ENCODE assay signal across 28 cellular contexts in the genomic region with DNA sequence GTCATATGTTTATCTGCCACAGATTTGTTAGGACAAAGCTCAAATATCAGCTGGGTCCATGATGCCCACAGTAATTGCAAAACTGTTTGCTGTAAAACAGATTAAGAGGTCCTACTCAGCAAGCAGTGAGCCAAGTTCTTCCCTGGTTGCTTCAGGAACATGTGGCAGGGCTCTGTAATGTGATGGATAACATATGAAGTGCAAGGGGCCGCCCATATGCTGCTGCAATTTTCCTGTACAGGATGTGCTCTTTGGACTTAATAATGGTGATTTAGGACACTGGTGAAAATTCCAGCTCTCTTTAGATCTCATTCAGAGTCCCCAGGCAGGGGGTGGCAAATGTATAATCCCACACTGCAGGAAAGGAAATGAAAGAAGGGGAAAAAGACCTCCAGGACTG.
DNase-seq lines count a peak whose midpoint lies in the region; ATAC-seq and TF ChIP-seq lines count a peak whose summit lies in the region.
"Had no signal": no experiment of that assay in that cellular context is flagged by ENCODE, and none has a peak within 500 bp of the region (broad histone marks: within the 10 kb centered on the region; RNA-seq: fewer than 3 reads in every experiment).

No MANE protein-coding gene starts in this region.

- H3K27ac Mint-ChIP-seq in nephron: peak overlapping the region; percentile 63 to 86 (median 75)
- H3K27ac Mint-ChIP-seq: activated B cell treated with CpG ODN at 0.5 μM for 24 hours; activated naive CD4-positive, alpha-beta T cell treated with anti-CD3 and anti-CD28 coated beads, Interleukin-2, amount 50 U/mL, for 24 hours; stimulated activated memory B cell treated with anti-CD40 and anti-IgM and Interleukin-4, amounts not matched to agents 10 μg/mL and 1 μg/mL and 100 μg/mL, for 72 hours had no signal

- H3K36me3 ChIP-seq in SJCRH30: no peaks in the 10 kb centered on the region
- H3K36me3 ChIP-seq: BLaER1 treated with 17β-estradiol and CSF1 and Interleukin-3, amounts not matched to agents 10 nM and 100 nM; heart right ventricle; ovary; uterus had no signal

- H3K9me3 Mint-ChIP-seq in nephron: peaks cover 4% of the 10 kb centered on the region
- H3K9me3 Mint-ChIP-seq: activated B cell treated with CpG ODN at 0.5 μM for 24 hours; activated naive CD4-positive, alpha-beta T cell treated with anti-CD3 and anti-CD28 coated beads, Interleukin-2, amount 50 U/mL, for 24 hours had no signal

- H3K27me3 ChIP-seq in SJCRH30: no peaks in the 10 kb centered on the region
- H3K27me3 ChIP-seq: BLaER1 treated with 17β-estradiol and CSF1 and Interleukin-3, amounts not matched to agents 10 nM and 100 nM; heart right ventricle; ovary; uterus had no signal

- H3K27me3 Mint-ChIP-seq in nephron (ENCODE audit: low read depth): no peaks in the 10 kb centered on the region
- H3K27me3 Mint-ChIP-seq: activated B cell treated with CpG ODN at 0.5 μM for 24 hours; activated naive CD4-positive, alpha-beta T cell treated with anti-CD3 and anti-CD28 coated beads, Interleukin-2, amount 50 U/mL, for 24 hours; stimulated activated memory B cell treated with anti-CD40 and anti-IgM and Interleukin-4, amounts not matched to agents 10 μg/mL and 1 μg/mL and 100 μg/mL, for 72 hours had no signal

- no peak for ATAC-seq in GM19452 (IDR thresholded peaks at IDR 0.05; ENCODE audit: unreplicated experiment)
- ATAC-seq: heart right ventricle; left colon; stimulated activated memory B cell treated with anti-CD40 and anti-IgM and Interleukin-4, amounts not matched to agents 10 μg/mL and 1 μg/mL and 100 μg/mL, for 72 hours had no signal

- H3K27ac ChIP-seq in SJCRH30: no peak overlapping the region
- H3K27ac ChIP-seq: BLaER1 treated with 17β-estradiol and CSF1 and Interleukin-3, amounts not matched to agents 10 nM and 100 nM; heart right ventricle; ovary; uterus had no signal

- DNase-seq in HCEC 1CT (peak; percentile 31), NCI-H524 (lab: John Stamatoyannopoulos, UW) (peak; percentile 86 to 98), cerebellar cortex (ENCODE audit: low spot score) (peak; percentile 79), NCI-H187 treated with DMSO at 0.1 percent for 48 hours (lab: John Stamatoyannopoulos, UW) (no peak), NCI-H1436 (lab: John Stamatoyannopoulos, UW) (no peak), SJCRH30 (no peak)
- DNase-seq: ACHN; activated B cell treated with CpG ODN at 0.5 μM for 24 hours; activated CD4-positive, alpha-beta T cell treated with anti-CD3 and anti-CD28 coated beads, Interleukin-2, amount 50 U/mL, for 4 hours; aorta; COR-L47; DMS79 treated with DMSO at 0.1 percent for 48 hours; heart right ventricle; left colon; NCI-H187; NCI-H526; ovary; retina; RPMI8226; stimulated activated CD4-positive, alpha-beta T cell treated with anti-CD3 and anti-CD28 coated beads, Interleukin-2, amount 100 ng/mL, for 48 hours; T1000; uterus had no signal

- H3K4me3 Mint-ChIP-seq in nephron: no peak overlapping the region
- H3K4me3 Mint-ChIP-seq: activated B cell treated with CpG ODN at 0.5 μM for 24 hours; activated naive CD4-positive, alpha-beta T cell treated with anti-CD3 and anti-CD28 coated beads, Interleukin-2, amount 50 U/mL, for 24 hours; stimulated activated memory B cell treated with anti-CD40 and anti-IgM and Interleukin-4, amounts not matched to agents 10 μg/mL and 1 μg/mL and 100 μg/mL, for 72 hours had no signal

- no peaks in the 10 kb centered on the region for H3K9me3 ChIP-seq in SJCRH30 (replicated peaks)
- H3K9me3 ChIP-seq: BLaER1 treated with 17β-estradiol and CSF1 and Interleukin-3, amounts not matched to agents 10 nM and 100 nM; heart right ventricle; ovary; uterus had no signal

- no peak overlapping the region for H3K4me3 ChIP-seq in SJCRH30
- H3K4me3 ChIP-seq: BLaER1 treated with 17β-estradiol and CSF1 and Interleukin-3, amounts not matched to agents 10 nM and 100 nM; heart right ventricle; ovary; smooth muscle cell; uterus had no signal

- no peak for TF ChIP-seq CTCF in nephron (IDR thresholded peaks at IDR 0.05; ENCODE audit: unreplicated experiment in 3 of 3)

- H3K36me3 Mint-ChIP-seq in nephron (ENCODE audit: low read depth): peaks cover 4% of the 10 kb centered on the region
- H3K36me3 Mint-ChIP-seq: activated naive CD4-positive, alpha-beta T cell treated with anti-CD3 and anti-CD28 coated beads, Interleukin-2, amount 50 U/mL, for 24 hours; stimulated activated memory B cell treated with anti-CD40 and anti-IgM and Interleukin-4, amounts not matched to agents 10 μg/mL and 1 μg/mL and 100 μg/mL, for 72 hours had no signal

- H3K4me1 ChIP-seq in SJCRH30: no peaks in the 10 kb centered on the region
- H3K4me1 ChIP-seq: BLaER1 treated with 17β-estradiol and CSF1 and Interleukin-3, amounts not matched to agents 10 nM and 100 nM; heart right ventricle; uterus had no signal

- H3K4me1 Mint-ChIP-seq in nephron: peaks cover 14% of the 10 kb centered on the region
- H3K4me1 Mint-ChIP-seq: activated B cell treated with CpG ODN at 0.5 μM for 24 hours; activated naive CD4-positive, alpha-beta T cell treated with anti-CD3 and anti-CD28 coated beads, Interleukin-2, amount 50 U/mL, for 24 hours; stimulated activated memory B cell treated with anti-CD40 and anti-IgM and Interleukin-4, amounts not matched to agents 10 μg/mL and 1 μg/mL and 100 μg/mL, for 72 hours had no signal

Comparison
In these comparisons a context has a peak if more than half of its experiments do, and no peak if none do; other contexts are left out.
1. DNase-seq: peak in HCEC 1CT (single experiment), NCI-H524 (2 of 2) and cerebellar cortex (single experiment); none in NCI-H187 treated with DMSO at 0.1 percent for 48 hours (single experiment), NCI-H1436 (single experiment) and SJCRH30 (0 of 2).